ENCODE assay signal across 21 cellular contexts in genomic region chr17:44359458-44360143, GRCh38. TPM values are rescaled to one million over a fixed set of nuclear protein-coding genes. Genes with fewer than 3 reads are reported as not detected.
"Had no signal": no experiment of that assay in that cellular context is flagged by ENCODE, and none has a peak within 500 bp of the region (broad histone marks: within the 10 kb centered on the region; RNA-seq: fewer than 3 reads in every experiment).

No MANE protein-coding gene starts in this region.

- ATAC-seq: naive thymus-derived CD4-positive, alpha-beta T cell had no signal

- H3K4me3 Mint-ChIP-seq: activated naive CD8-positive, alpha-beta T cell; endodermal cell had no signal

- H3K4me3 ChIP-seq: cardiac muscle cell, left ventricle myocardium inferior, thyroid gland had no signal

- H3K9me3 Mint-ChIP-seq: endodermal cell; naive thymus-derived CD4-positive, alpha-beta T cell had no signal

- H3K27me3 Mint-ChIP-seq: activated naive CD8-positive, alpha-beta T cell had no signal

- H3K27ac Mint-ChIP-seq: activated naive CD8-positive, alpha-beta T cell; endodermal cell; progenitor cell of endocrine pancreas had no signal

- H3K27me3 ChIP-seq: thyroid gland had no signal

- H3K36me3 ChIP-seq: cardiac muscle cell, left ventricle myocardium inferior, thyroid gland had no signal

- H3K9me3 ChIP-seq: left ventricle myocardium inferior, thyroid gland had no signal

- DNase-seq: activated CD4-positive, alpha-beta T cell treated with anti-CD3 and anti-CD28 coated beads for 1 hour; activated CD4-positive, alpha-beta T cell treated with anti-CD3 and anti-CD28 coated beads, Interleukin-2, amount 50 U/mL, for 4 hours; activated gamma-delta T cell; endodermal cell; erythroblast; foreskin melanocyte; kidney glomerular epithelial cell; left ventricle myocardium inferior; naive thymus-derived CD4-positive, alpha-beta T cell; occipital lobe; stimulated activated CD4-positive, alpha-beta T cell treated with anti-CD3 and anti-CD28 coated beads, Interleukin-12 subunit alpha, Interleukin-12 subunit beta, amount 100 ng/mL, for 4 hours; stimulated activated CD4-positive, alpha-beta T cell treated with anti-CD3 and anti-CD28 coated beads, Interleukin-1b, Interleukin-23, amount 100 ng/mL, for 48 hours; stimulated activated CD8-positive, alpha-beta memory T cell treated with anti-CD3 and anti-CD28 coated beads, Interleukin-4, amount 100 ng/mL, for 48 hours; stimulated activated naive CD4-positive, alpha-beta T cell treated with Interleukin-2 at 50 U/mL for 16 hours; SW 1271; T-helper 2 cell; thyroid gland had no signal

- H3K36me3 Mint-ChIP-seq: activated naive CD8-positive, alpha-beta T cell; naive thymus-derived CD4-positive, alpha-beta T cell had no signal

- H3K27ac ChIP-seq: cardiac muscle cell, left ventricle myocardium inferior, thyroid gland, VCaP had no signal

RNA-seq across cellular contexts. Expression of gene ITGA2B, which starts 29.8 kb away (rescaled TPM):
- polyA plus RNA-seq: naive thymus-derived CD4-positive, alpha-beta T cell had no signal

RNA-seq across cellular contexts. Expression of gene RUNDC3A, which starts 51.2 kb away (rescaled TPM):
- polyA plus RNA-seq: naive thymus-derived CD4-positive, alpha-beta T cell had no signal
